15 cellular contexts compared by ENCODE assay signal in the genomic region with DNA sequence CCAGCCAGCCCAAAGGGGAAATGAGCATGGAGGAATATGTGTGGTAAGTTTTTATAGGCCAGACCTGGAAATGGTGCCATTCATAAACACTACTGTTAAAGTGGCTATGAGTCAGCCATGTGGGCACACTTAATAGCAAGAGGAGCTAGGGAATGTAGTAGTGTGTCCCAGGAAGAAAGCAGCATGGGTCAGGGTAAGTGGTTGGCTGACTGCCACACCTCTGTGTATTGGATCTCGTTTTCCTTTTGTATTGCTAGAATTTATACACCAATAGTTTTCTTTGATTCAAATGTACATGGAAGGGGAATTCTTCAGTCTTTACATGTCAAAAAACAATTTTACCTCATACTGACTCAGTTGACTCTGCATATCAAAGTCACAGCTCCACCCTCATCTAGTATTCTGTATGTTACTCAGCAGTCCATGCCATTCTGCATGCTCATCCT. TPM values are rescaled to one million over a fixed set of nuclear protein-coding genes. Genes with fewer than 3 reads are reported as not detected.
DNase-seq lines count a peak whose midpoint lies in the region; ATAC-seq, FAIRE-seq and TF ChIP-seq lines count a peak whose summit lies in the region.
"Had no signal": no experiment of that assay in that cellular context is flagged by ENCODE, and none has a peak within 500 bp of the region (broad histone marks: within the 10 kb centered on the region; RNA-seq: fewer than 3 reads in every experiment).

No MANE protein-coding gene starts in this region.

- ATAC-seq in lower lobe of right lung (peak; percentile 73 to 81), GM21786 (IDR thresholded peaks at IDR 0.05; ENCODE audit: unreplicated experiment) (no peak), GM21619 (IDR thresholded peaks at IDR 0.05; ENCODE audit: unreplicated experiment) (no peak)
- ATAC-seq: stimulated activated naive B cell treated with anti-CD40 and anti-IgM and Interleukin-4, amounts not matched to agents 10 μg/mL and 1 μg/mL and 100 μg/mL, for 72 hours had no signal

- H4K20me1 ChIP-seq in astrocyte (ENCODE audit: insufficient read depth, low read length) = no peaks in the 10 kb centered on the region

- no peak overlapping the region for H3K9ac ChIP-seq in astrocyte (ENCODE audit: low read length)

- H3K4me3 ChIP-seq in astrocyte (ENCODE audit: insufficient read depth, low read depth, low read length) = no peak overlapping the region
- H3K4me3 ChIP-seq in lower lobe of right lung = no peak overlapping the region
- H3K4me3 ChIP-seq: prostate gland had no signal

- peaks cover 8% of the 10 kb centered on the region for H3K27me3 Mint-ChIP-seq in astrocyte (ENCODE audit: low read depth, unreplicated experiment)
- H3K27me3 Mint-ChIP-seq in osteocyte (ENCODE audit: unreplicated experiment) = peaks cover 22% of the 10 kb centered on the region
- H3K27me3 Mint-ChIP-seq: brain had no signal

- no peaks in the 10 kb centered on the region for H3K9me3 Mint-ChIP-seq in astrocyte (ENCODE audit: unreplicated experiment)
- peaks cover 7% of the 10 kb centered on the region for H3K9me3 Mint-ChIP-seq in osteocyte (ENCODE audit: unreplicated experiment)
- H3K9me3 Mint-ChIP-seq: brain; stimulated activated naive B cell treated with anti-CD40 and anti-IgM and Interleukin-4, amounts not matched to agents 10 μg/mL and 1 μg/mL and 100 μg/mL, for 72 hours had no signal

- H3K27me3 ChIP-seq in astrocyte (ENCODE audit: insufficient read depth, low read length) (peaks cover 7% of the 10 kb centered on the region), lower lobe of right lung (ENCODE audit: low read depth) (no peaks in the 10 kb centered on the region)

- H3K4me1 Mint-ChIP-seq in astrocyte (ENCODE audit: low read depth, unreplicated experiment) (peaks cover 10% of the 10 kb centered on the region), osteocyte (ENCODE audit: unreplicated experiment) (peaks cover 14% of the 10 kb centered on the region)
- H3K4me1 Mint-ChIP-seq: brain; stimulated activated naive B cell treated with anti-CD40 and anti-IgM and Interleukin-4, amounts not matched to agents 10 μg/mL and 1 μg/mL and 100 μg/mL, for 72 hours had no signal

- H2AFZ ChIP-seq in astrocyte (ENCODE audit: low read depth, low read length) = no peak overlapping the region

- FAIRE-seq in astrocyte (lab: Jason Lieb, UNC) = no peak

- no peak overlapping the region for H3K27ac ChIP-seq in astrocyte (ENCODE audit: low read depth, low read length)
- no peak overlapping the region for H3K27ac ChIP-seq in lower lobe of right lung
- H3K27ac ChIP-seq: C4-2B, prostate gland, WERI-Rb-1 had no signal

- no peaks in the 10 kb centered on the region for H3K9me3 ChIP-seq in astrocyte (ENCODE audit: insufficient read depth, low read depth, low read length)
- no peaks in the 10 kb centered on the region for H3K9me3 ChIP-seq in lower lobe of right lung
- H3K9me3 ChIP-seq: prostate gland had no signal

- no peaks in the 10 kb centered on the region for H3K79me2 ChIP-seq in astrocyte (ENCODE audit: insufficient read depth, low read length)

- TF ChIP-seq CTCF in astrocyte (IDR thresholded peaks at IDR 0.05; ENCODE audit: insufficient read depth, low read depth, low read length) (no peak), lower lobe of right lung (IDR thresholded peaks at IDR 0.05) (no peak), osteocyte (IDR thresholded peaks at IDR 0.05) (no peak)

- no peaks in the 10 kb centered on the region for H3K36me3 ChIP-seq in astrocyte (ENCODE audit: insufficient read depth, low read length)
- no peaks in the 10 kb centered on the region for H3K36me3 ChIP-seq in lower lobe of right lung
- H3K36me3 ChIP-seq: prostate gland, WERI-Rb-1 had no signal

- peak; percentile 14 for DNase-seq in AG20443 (ENCODE audit: low spot score)
- DNase-seq in HS-5 (ENCODE audit: low read depth) = peak; percentile 30
- DNase-seq in astrocyte (ENCODE audit: low read depth) = peak; percentile 59
- DNase-seq in lower lobe of right lung = no peak
- DNase-seq in osteocyte (ENCODE audit: extremely low spot score, unreplicated experiment) = no peak
- DNase-seq in occipital lobe (lab: John Stamatoyannopoulos, UW) = no peak
- DNase-seq: NCI-H526; stimulated activated CD4-positive, alpha-beta T cell treated with anti-CD3 and anti-CD28 coated beads, Interleukin-2, amount 100 ng/mL, for 48 hours; stimulated activated naive B cell treated with anti-CD40 and anti-IgM and Interleukin-4, amounts not matched to agents 10 μg/mL and 1 μg/mL and 100 μg/mL, for 72 hours; WERI-Rb-1 had no signal

- H3K4me2 ChIP-seq in astrocyte (ENCODE audit: low read length) = no peak overlapping the region

- intact Hi-C loops in lower lobe of right lung (cut with DNase I) = no loop called here

- no peaks in the 10 kb centered on the region for H3K36me3 Mint-ChIP-seq in astrocyte (ENCODE audit: low read depth, unreplicated experiment)
- H3K36me3 Mint-ChIP-seq in osteocyte (ENCODE audit: unreplicated experiment) = no peaks in the 10 kb centered on the region
- H3K36me3 Mint-ChIP-seq: brain; stimulated activated naive B cell treated with anti-CD40 and anti-IgM and Interleukin-4, amounts not matched to agents 10 μg/mL and 1 μg/mL and 100 μg/mL, for 72 hours had no signal

- H3K4me1 ChIP-seq in astrocyte (ENCODE audit: insufficient read depth, low read length) = peaks cover 5% of the 10 kb centered on the region
- H3K4me1 ChIP-seq in lower lobe of right lung = peaks cover 23% of the 10 kb centered on the region
- H3K4me1 ChIP-seq: prostate gland had no signal

- H3K27ac Mint-ChIP-seq in astrocyte (ENCODE audit: unreplicated experiment) (no peak overlapping the region), osteocyte (ENCODE audit: unreplicated experiment) (no peak overlapping the region)
- H3K27ac Mint-ChIP-seq: brain; stimulated activated naive B cell treated with anti-CD40 and anti-IgM and Interleukin-4, amounts not matched to agents 10 μg/mL and 1 μg/mL and 100 μg/mL, for 72 hours had no signal

- no peak overlapping the region for H3K4me3 Mint-ChIP-seq in astrocyte (ENCODE audit: unreplicated experiment)
- H3K4me3 Mint-ChIP-seq in osteocyte (ENCODE audit: unreplicated experiment) = no peak overlapping the region
- H3K4me3 Mint-ChIP-seq: brain; stimulated activated naive B cell treated with anti-CD40 and anti-IgM and Interleukin-4, amounts not matched to agents 10 μg/mL and 1 μg/mL and 100 μg/mL, for 72 hours had no signal

RNA-seq across cellular contexts. Expression of a gene that starts 22.9 kb away (rescaled TPM):
- total RNA-seq in astrocyte = 48.1 and 48.3 TPM in 2 replicates
- total RNA-seq in lower lobe of right lung = 89.0 TPM
- total RNA-seq in osteocyte = 15.6 and 17.1 TPM in 2 replicates
- 0.94 TPM for total RNA-seq in occipital lobe

Comparison
In these comparisons a context has a peak if more than half of its experiments do, and no peak if none do; other contexts are left out.
1. DNase-seq: peak in AG20443 (single experiment), HS-5 (single experiment) and astrocyte (single experiment); none in lower lobe of right lung (single experiment), osteocyte (single experiment) and occipital lobe (single experiment).
2. ATAC-seq: peak in lower lobe of right lung (2 of 2); none in GM21786 (single experiment) and GM21619 (single experiment).